Comparison of ENCODE assay signal across 7 cellular contexts in the genomic region with DNA sequence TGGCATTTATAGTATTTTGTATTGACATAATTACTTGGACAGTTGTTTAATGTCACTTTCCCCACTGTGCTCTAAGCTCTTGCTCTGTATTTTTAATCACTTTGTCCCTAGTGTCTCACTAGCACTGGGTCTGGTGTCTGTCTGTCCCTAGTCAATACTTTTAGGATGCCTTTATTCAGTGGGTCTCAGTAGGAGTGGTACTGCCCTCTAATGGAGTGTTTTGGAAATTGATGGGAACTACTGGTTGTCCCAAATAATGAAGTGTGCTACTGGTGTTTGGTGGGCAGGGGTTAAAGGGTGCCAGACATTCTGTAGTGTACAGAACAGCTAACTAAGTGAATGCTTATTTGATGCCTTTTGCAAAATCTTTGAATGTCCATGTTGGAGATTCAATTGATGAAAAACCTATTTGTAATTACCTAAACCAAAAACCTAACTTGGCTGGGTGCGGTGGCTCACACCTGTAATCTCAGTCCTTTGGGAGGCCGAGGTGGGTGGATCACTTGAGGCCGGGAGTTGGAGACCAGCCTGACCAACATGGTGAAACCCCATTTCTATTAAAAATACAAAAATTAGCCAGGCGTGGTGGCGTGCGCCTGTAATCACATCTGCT. TPM values are rescaled to one million over a fixed set of nuclear protein-coding genes. Genes with fewer than 3 reads are reported as not detected.
A peak's percentile ranks its signal among the peaks of the same experiment; 100 is the strongest.
DNase-seq lines count a peak whose midpoint lies in the region; ATAC-seq and TF ChIP-seq lines count a peak whose summit lies in the region.

No MANE protein-coding gene starts in this region.

- ATAC-seq in GM21390 (IDR thresholded peaks at IDR 0.05; ENCODE audit: unreplicated experiment) (peak; percentile 84), Panc1 (peak; percentile 79; the same call in 1 of the 2 replicates)

- no peaks in the 10 kb centered on the region for H3K27me3 Mint-ChIP-seq in neural progenitor cell (ENCODE audit: insufficient read depth, low read depth)

- H3K36me3 Mint-ChIP-seq in neural progenitor cell: peaks cover 25% of the 10 kb centered on the region

- no peak for TF ChIP-seq POLR2A in erythroblast (IDR thresholded peaks at IDR 0.05; ENCODE audit: low read length)

- no peak for DNase-seq in GM06990 (ENCODE audit: extremely low read depth, insufficient read length)
- peak; percentile 63 for DNase-seq in HT1080 (ENCODE audit: low read depth)
- peak; percentile 36 for DNase-seq in Panc1 (ENCODE audit: low read depth, low spot score)
- DNase-seq in erythroblast (lab: John Stamatoyannopoulos, UW): peak; percentile 11 to 37
- DNase-seq in neural progenitor cell (ENCODE audit: low spot score): peak; percentile 70
- no peak for DNase-seq in amniotic stem cell (lab: John Stamatoyannopoulos, UW)

- CTCF ChIA-PET in Panc1 (lab: Charles Lee): interaction anchor here (0.9 kb wide), 1 partner anchor 174 kb away, joined by 3 read pairs; no protein-coding TSS in a partner anchor

- H3K9me3 Mint-ChIP-seq in neural progenitor cell: peaks cover 4% of the 10 kb centered on the region

- H3K79me2 ChIP-seq in neural progenitor cell (ENCODE audit: low read depth): peaks cover 47% of the 10 kb centered on the region

- no peaks in the 10 kb centered on the region for H4K20me1 ChIP-seq in neural progenitor cell (ENCODE audit: low read depth)

- peaks cover 17% of the 10 kb centered on the region for H3F3A ChIP-seq in neural progenitor cell (ENCODE audit: low read depth)

- TF ChIP-seq CTCF in GM06990 (IDR thresholded peaks at IDR 0.05; ENCODE audit: insufficient read depth, low read length, poor library complexity, severe bottlenecking) (peak; percentile 66), Panc1 (IDR thresholded peaks at IDR 0.05) (peak; percentile 74), neural progenitor cell (IDR thresholded peaks at IDR 0.05) (peak; percentile 77)

- peak overlapping the region; percentile 15 for H3K27ac Mint-ChIP-seq in neural progenitor cell

- H3K27ac ChIP-seq in Panc1 (ENCODE audit: low read length) (no peak overlapping the region), neural progenitor cell (no peak overlapping the region)

- H3K4me3 Mint-ChIP-seq in neural progenitor cell: no peak overlapping the region

- H3K9me3 ChIP-seq in Panc1 (ENCODE audit: control insufficient read depth, insufficient read depth, low read depth, low read length): no peaks in the 10 kb centered on the region
- H3K9me3 ChIP-seq in neural progenitor cell (ENCODE audit: low read depth): no peaks in the 10 kb centered on the region

- H3K36me3 ChIP-seq in GM06990 (ENCODE audit: control insufficient read depth, insufficient read depth, low read length) (no peaks in the 10 kb centered on the region), Panc1 (ENCODE audit: control insufficient read depth, insufficient read depth, low read length) (no peaks in the 10 kb centered on the region), neural progenitor cell (no peaks in the 10 kb centered on the region)

- H3K27me3 ChIP-seq in GM06990 (replicated peaks; ENCODE audit: control insufficient read depth, insufficient read depth, low read length) (no peaks in the 10 kb centered on the region), Panc1 (ENCODE audit: control insufficient read depth, insufficient read depth, low read length) (no peaks in the 10 kb centered on the region), neural progenitor cell (no peaks in the 10 kb centered on the region)

- H2AFZ ChIP-seq in neural progenitor cell (replicated peaks): no peak overlapping the region

- no peaks in the 10 kb centered on the region for H3K4me1 ChIP-seq in Panc1 (ENCODE audit: control insufficient read depth, insufficient read depth, low read length)
- peaks cover 26% of the 10 kb centered on the region for H3K4me1 ChIP-seq in neural progenitor cell

- no peak overlapping the region for H3K4me3 ChIP-seq in GM06990 (replicated peaks; ENCODE audit: low read depth, low read length)
- H3K4me3 ChIP-seq in Panc1 (ENCODE audit: low read depth in 2 of 2, low read length in 2 of 2): no peak overlapping the region
- H3K4me3 ChIP-seq in neural progenitor cell: no peak overlapping the region

- no peak overlapping the region for H3K9ac ChIP-seq in neural progenitor cell

- BruUV-seq in Panc1 (replicated peaks; lab: Mats Ljungman, UMichigan): no TSS peak

- in situ Hi-C loops in Panc1 (cut with HindIII; ENCODE audit: low pct_unique_long_range_greater_than_20kb, low sequenced_read_pairs): no loop called here

- intact Hi-C loops in Panc1 (cut with micrococcal nuclease; ENCODE audit: unreplicated experiment): loop anchor here (2.0 kb wide), 1 partner anchor 175 kb away; no protein-coding TSS in a partner anchor

- POLR2A ChIA-PET in Panc1 (lab: Charles Lee): no interaction called here

- H3K4me2 ChIP-seq in neural progenitor cell: no peak overlapping the region

- H3K4me1 Mint-ChIP-seq in neural progenitor cell: peaks cover 20% of the 10 kb centered on the region

RNA-seq across cellular contexts. Expression of gene CDK14, which starts 33.3 kb away (rescaled TPM):
- 6.9 and 8.1 TPM in 2 replicates for total RNA-seq in HT1080 (2014; rRNA removed; shearing (Covaris generic))
- 8.1 and 9.3 TPM in 2 replicates for polyA plus RNA-seq in HT1080 (2015; cell fraction: cytosol; rRNA removed)
- 5.4 and 5.9 TPM in 2 replicates for polyA plus RNA-seq in HT1080 (2015; cell fraction: nucleus; rRNA removed)
- total RNA-seq in Panc1 (2021; ENCODE audit: unreplicated experiment): 3.0 TPM
- polyA plus RNA-seq in Panc1 (2012; ENCODE audit: insufficient read length): 0.84 TPM
- total RNA-seq in neural progenitor cell (ENCODE audit: low replicate concordance): 41.9 and 52.3 TPM in 2 replicates

Comparison
In these comparisons a context has a peak if more than half of its experiments do, and no peak if none do; other contexts are left out.
1. DNase-seq: peak in HT1080 (single experiment), Panc1 (single experiment), erythroblast (2 of 2) and neural progenitor cell (single experiment); none in GM06990 (single experiment) and amniotic stem cell (single experiment).
2. Peak in every context shown above with its lines, with median percentiles within 50 percentile points of each other: CTCF ChIP-seq.